Comparison of ENCODE assay signal across 1 cellular context in the genomic region with DNA sequence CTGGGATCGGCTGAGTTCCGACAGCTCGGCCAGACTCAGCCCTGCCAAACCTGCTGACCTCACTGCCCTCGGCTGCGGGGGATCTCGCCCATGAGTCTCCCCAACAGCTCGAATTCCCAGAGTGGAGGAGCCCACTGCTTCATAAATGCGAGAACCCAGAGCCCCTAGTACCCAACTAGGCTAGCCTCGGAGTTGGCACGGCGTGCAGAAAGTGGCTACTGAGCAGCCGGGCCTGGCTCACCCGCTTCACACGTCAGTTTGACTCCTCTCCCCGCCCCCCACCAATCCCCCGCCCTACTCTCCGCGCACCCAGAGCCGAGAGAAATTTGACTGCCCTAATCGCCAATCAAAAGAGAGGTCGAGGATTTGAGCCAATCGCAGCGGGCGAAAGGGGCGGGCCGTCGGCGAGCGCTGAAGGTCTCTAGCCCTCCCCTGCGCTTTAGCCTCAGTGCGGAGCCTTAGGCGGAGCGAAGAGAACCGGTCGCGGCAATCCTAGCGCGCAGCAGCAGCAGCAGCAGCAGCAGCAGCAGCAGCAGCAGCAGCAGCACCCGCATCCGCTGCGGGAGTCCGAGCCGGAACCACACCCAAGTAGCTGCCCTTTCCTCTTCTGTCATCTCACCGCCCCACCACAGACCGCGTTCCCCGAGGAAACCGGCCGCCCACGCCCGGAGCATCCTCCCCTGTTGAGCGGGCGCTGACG.
TF ChIP-seq lines count a peak whose summit lies in the region.

A gene (plus strand): TSS at position 448 of the 700 bp plus-strand sequence. CDS start 264 bp downstream, outside the sequence.

TF ChIP-seq in GM12878, 131 proteins besides CTCF, POLR2A, EP300 and RAD21 (continued from another document):
- TF ChIP-seq, protein P1, sequence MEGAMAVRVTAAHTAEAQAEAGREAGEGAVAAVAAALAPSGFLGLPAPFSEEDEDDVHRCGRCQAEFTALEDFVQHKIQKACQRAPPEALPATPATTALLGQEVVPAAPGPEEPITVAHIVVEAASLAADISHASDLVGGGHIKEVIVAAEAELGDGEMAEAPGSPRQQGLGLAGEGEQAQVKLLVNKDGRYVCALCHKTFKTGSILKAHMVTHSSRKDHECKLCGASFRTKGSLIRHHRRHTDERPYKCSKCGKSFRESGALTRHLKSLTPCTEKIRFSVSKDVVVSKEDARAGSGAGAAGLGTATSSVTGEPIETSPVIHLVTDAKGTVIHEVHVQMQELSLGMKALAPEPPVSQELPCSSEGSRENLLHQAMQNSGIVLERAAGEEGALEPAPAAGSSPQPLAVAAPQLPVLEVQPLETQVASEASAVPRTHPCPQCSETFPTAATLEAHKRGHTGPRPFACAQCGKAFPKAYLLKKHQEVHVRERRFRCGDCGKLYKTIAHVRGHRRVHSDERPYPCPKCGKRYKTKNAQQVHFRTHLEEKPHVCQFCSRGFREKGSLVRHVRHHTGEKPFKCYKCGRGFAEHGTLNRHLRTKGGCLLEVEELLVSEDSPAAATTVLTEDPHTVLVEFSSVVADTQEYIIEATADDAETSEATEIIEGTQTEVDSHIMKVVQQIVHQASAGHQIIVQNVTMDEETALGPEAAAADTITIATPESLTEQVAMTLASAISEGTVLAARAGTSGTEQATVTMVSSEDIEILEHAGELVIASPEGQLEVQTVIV (IDR thresholded peaks at IDR 0.05; ENCODE audit: borderline replicate concordance, partially characterized antibody): no peak
- TF ChIP-seq CHD4 (IDR thresholded peaks at IDR 0.05) (no peak), MXI1 (IDR thresholded peaks at IDR 0.05; ENCODE audit: low read depth, low read length) (0 out of 2 replicates have a peak, but pooled peaks have one; percentile 14), BRCA1 (IDR thresholded peaks at IDR 0.05; ENCODE audit: low read depth, low read length) (no peak), HDAC6 (IDR thresholded peaks at IDR 0.05; ENCODE audit: unreplicated experiment) (peak; percentile 84), NBN (IDR thresholded peaks at IDR 0.05) (0 out of 2 replicates have a peak, but pooled peaks have one; percentile 69), POU2F2 (IDR thresholded peaks at IDR 0.05; ENCODE audit: borderline replicate concordance, low read depth, low read length) (peak; percentile 96; the same call in 2 of the 3 replicates), NRF1 (conservative IDR thresholded peaks at IDR 0.05; ENCODE audit: low read depth, low read length) (no peak), SMC3 (IDR thresholded peaks at IDR 0.05; ENCODE audit: borderline replicate concordance, low read length) (no peak)
- TF ChIP-seq, protein P2, sequence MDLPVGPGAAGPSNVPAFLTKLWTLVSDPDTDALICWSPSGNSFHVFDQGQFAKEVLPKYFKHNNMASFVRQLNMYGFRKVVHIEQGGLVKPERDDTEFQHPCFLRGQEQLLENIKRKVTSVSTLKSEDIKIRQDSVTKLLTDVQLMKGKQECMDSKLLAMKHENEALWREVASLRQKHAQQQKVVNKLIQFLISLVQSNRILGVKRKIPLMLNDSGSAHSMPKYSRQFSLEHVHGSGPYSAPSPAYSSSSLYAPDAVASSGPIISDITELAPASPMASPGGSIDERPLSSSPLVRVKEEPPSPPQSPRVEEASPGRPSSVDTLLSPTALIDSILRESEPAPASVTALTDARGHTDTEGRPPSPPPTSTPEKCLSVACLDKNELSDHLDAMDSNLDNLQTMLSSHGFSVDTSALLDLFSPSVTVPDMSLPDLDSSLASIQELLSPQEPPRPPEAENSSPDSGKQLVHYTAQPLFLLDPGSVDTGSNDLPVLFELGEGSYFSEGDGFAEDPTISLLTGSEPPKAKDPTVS (IDR thresholded peaks at IDR 0.05; ENCODE audit: low read depth, low read length): no peak
- TF ChIP-seq, protein P3, sequence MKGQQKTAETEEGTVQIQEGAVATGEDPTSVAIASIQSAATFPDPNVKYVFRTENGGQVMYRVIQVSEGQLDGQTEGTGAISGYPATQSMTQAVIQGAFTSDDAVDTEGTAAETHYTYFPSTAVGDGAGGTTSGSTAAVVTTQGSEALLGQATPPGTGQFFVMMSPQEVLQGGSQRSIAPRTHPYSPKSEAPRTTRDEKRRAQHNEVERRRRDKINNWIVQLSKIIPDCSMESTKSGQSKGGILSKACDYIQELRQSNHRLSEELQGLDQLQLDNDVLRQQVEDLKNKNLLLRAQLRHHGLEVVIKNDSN (IDR thresholded peaks at IDR 0.05; ENCODE audit: borderline replicate concordance, extremely low read length, insufficient read depth, low read depth, low read length): no peak
- TF ChIP-seq, protein P4, sequence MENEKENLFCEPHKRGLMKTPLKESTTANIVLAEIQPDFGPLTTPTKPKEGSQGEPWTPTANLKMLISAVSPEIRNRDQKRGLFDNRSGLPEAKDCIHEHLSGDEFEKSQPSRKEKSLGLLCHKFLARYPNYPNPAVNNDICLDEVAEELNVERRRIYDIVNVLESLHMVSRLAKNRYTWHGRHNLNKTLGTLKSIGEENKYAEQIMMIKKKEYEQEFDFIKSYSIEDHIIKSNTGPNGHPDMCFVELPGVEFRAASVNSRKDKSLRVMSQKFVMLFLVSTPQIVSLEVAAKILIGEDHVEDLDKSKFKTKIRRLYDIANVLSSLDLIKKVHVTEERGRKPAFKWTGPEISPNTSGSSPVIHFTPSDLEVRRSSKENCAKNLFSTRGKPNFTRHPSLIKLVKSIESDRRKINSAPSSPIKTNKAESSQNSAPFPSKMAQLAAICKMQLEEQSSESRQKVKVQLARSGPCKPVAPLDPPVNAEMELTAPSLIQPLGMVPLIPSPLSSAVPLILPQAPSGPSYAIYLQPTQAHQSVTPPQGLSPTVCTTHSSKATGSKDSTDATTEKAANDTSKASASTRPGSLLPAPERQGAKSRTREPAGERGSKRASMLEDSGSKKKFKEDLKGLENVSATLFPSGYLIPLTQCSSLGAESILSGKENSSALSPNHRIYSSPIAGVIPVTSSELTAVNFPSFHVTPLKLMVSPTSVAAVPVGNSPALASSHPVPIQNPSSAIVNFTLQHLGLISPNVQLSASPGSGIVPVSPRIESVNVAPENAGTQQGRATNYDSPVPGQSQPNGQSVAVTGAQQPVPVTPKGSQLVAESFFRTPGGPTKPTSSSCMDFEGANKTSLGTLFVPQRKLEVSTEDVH (IDR thresholded peaks at IDR 0.05; ENCODE audit: low read depth, partially characterized antibody): no peak
